Comparison of ENCODE assay signal across 27 cellular contexts in genomic region chr2:196331816-196332215, GRCh38.
DNase-seq lines count a peak whose midpoint lies in the region; ATAC-seq, FAIRE-seq and TF ChIP-seq lines count a peak whose summit lies in the region.
"Had no signal": no experiment of that assay in that cellular context is flagged by ENCODE, and none has a peak within 500 bp of the region (broad histone marks: within the 10 kb centered on the region; RNA-seq: fewer than 3 reads in every experiment).

No MANE protein-coding gene starts in this region.

- DNase-seq in Daoy (ENCODE audit: low read depth), result peak; percentile 13
- no peak for DNase-seq in H54 (ENCODE audit: insufficient read length, low spot score)
- DNase-seq in dermis blood vessel endothelial cell, result peak; percentile 78
- DNase-seq in activated T-cell treated with anti-CD3 and anti-CD28 coated beads, Interleukin-2, amount 50 U/mL, for 24 hours, result no peak
- no peak for DNase-seq in DMS 273 treated with DMSO at 0.1 percent for 48 hours (lab: John Stamatoyannopoulos, UW)
- DNase-seq in stimulated activated CD4-positive, alpha-beta T cell treated with anti-CD3 and anti-CD28 coated beads, Interleukin-2, amount 100 ng/mL, for 24 hours, result no peak
- DNase-seq: activated B cell treated with CpG ODN at 0.5 μM for 24 hours; activated CD4-positive, alpha-beta memory T cell treated with anti-CD3 and anti-CD28 coated beads, Interleukin-2, amount 10 ng/mL, durations not matched to agents 7 days and 5 days; activated naive CD4-positive, alpha-beta T cell; activated T-cell treated with anti-CD3 and anti-CD28 coated beads, Interleukin-2, amount 50 U/mL, for 1 hour; AML-193; aorta; DMS79; effector memory CD8-positive, alpha-beta T cell; H9; NCI-H1048; NCI-H2081; NK-92 treated with Interleukin-12 subunit alpha and Interleukin-12 subunit beta, amount 100 ng/mL, for 24 hours; SK-N-SH; stimulated activated CD4-positive, alpha-beta T cell treated with anti-CD3 and anti-CD28 coated beads, Interleukin-2, amount 100 ng/mL, for 48 hours had no signal

- TF ChIP-seq CTCF in neural cell (IDR thresholded peaks at IDR 0.05; ENCODE audit: poor library complexity, severe bottlenecking), result no peak

- H3K27ac ChIP-seq in neural cell (ENCODE audit: low read length), result no peak overlapping the region

- no peaks in the 10 kb centered on the region for H4K20me1 ChIP-seq in neural cell (ENCODE audit: insufficient read depth)

- peak; percentile 52 for FAIRE-seq in H54 (lab: Jason Lieb, UNC)
- FAIRE-seq: keratinocyte had no signal

- no peak for TF ChIP-seq EP300 in neural cell (conservative IDR thresholded peaks at IDR 0.05; ENCODE audit: poor library complexity, severe bottlenecking)

- H3K4me3 ChIP-seq in neural cell (ENCODE audit: low read length), result peak overlapping the region; percentile 4
- H3K4me3 ChIP-seq: skin epidermis had no signal

- H3K9ac ChIP-seq in neural cell (ENCODE audit: low read length), result no peak overlapping the region
- H3K9ac ChIP-seq: SK-N-SH had no signal

- no peak for TF ChIP-seq POLR2A in H54 (IDR thresholded peaks at IDR 0.05; ENCODE audit: low read depth, low read length)

- no peak overlapping the region for H2AFZ ChIP-seq in neural cell (ENCODE audit: low read depth, low read length)

- no peaks in the 10 kb centered on the region for H3K79me2 ChIP-seq in neural cell (replicated peaks; ENCODE audit: insufficient read depth, low read length)

- TF ChIP-seq RAD21 in neural cell (conservative IDR thresholded peaks at IDR 0.05), result no peak

- no peak overlapping the region for H3K27ac Mint-ChIP-seq in activated T-cell treated with anti-CD3 and anti-CD28 coated beads, Interleukin-2, amount 50 U/mL, for 24 hours
- H3K27ac Mint-ChIP-seq: activated B cell treated with CpG ODN at 0.5 μM for 24 hours; activated CD4-positive, alpha-beta memory T cell treated with anti-CD3 and anti-CD28 coated beads, Interleukin-2, amount 10 ng/mL, durations not matched to agents 7 days and 5 days; effector memory CD8-positive, alpha-beta T cell; H9; nephron; progenitor cell of endocrine pancreas; stimulated activated naive CD8-positive, alpha-beta T cell treated with anti-CD3 and anti-CD28 coated beads, Interleukin-15, Interleukin-2, amounts not matched to agents 100 ng/mL and 50 ng/mL, for 24 hours had no signal

- no peaks in the 10 kb centered on the region for H3K9me3 Mint-ChIP-seq in activated T-cell treated with anti-CD3 and anti-CD28 coated beads, Interleukin-2, amount 50 U/mL, for 24 hours
- H3K9me3 Mint-ChIP-seq: activated B cell treated with CpG ODN at 0.5 μM for 24 hours; activated CD4-positive, alpha-beta memory T cell treated with anti-CD3 and anti-CD28 coated beads, Interleukin-2, amount 10 ng/mL, durations not matched to agents 7 days and 5 days; effector memory CD8-positive, alpha-beta T cell; H9; nephron; stimulated activated naive CD8-positive, alpha-beta T cell treated with anti-CD3 and anti-CD28 coated beads, Interleukin-15, Interleukin-2, amounts not matched to agents 100 ng/mL and 50 ng/mL, for 24 hours had no signal

- no peaks in the 10 kb centered on the region for H3K27me3 ChIP-seq in neural cell (ENCODE audit: insufficient read depth, low read depth, low read length)

- no peak overlapping the region for H3K4me2 ChIP-seq in neural cell (ENCODE audit: low read length)
- H3K4me2 ChIP-seq: SK-N-SH had no signal

- H3K4me3 Mint-ChIP-seq in activated T-cell treated with anti-CD3 and anti-CD28 coated beads, Interleukin-2, amount 50 U/mL, for 24 hours, result no peak overlapping the region
- H3K4me3 Mint-ChIP-seq: activated B cell treated with CpG ODN at 0.5 μM for 24 hours; activated CD4-positive, alpha-beta memory T cell treated with anti-CD3 and anti-CD28 coated beads, Interleukin-2, amount 10 ng/mL, durations not matched to agents 7 days and 5 days; effector memory CD8-positive, alpha-beta T cell; H9; nephron; stimulated activated naive CD8-positive, alpha-beta T cell treated with anti-CD3 and anti-CD28 coated beads, Interleukin-15, Interleukin-2, amounts not matched to agents 100 ng/mL and 50 ng/mL, for 24 hours had no signal

- no peaks in the 10 kb centered on the region for H3K9me2 ChIP-seq in neural cell (ENCODE audit: insufficient read depth, low read length)
- H3K9me2 ChIP-seq: SK-N-SH had no signal

- no peaks in the 10 kb centered on the region for H3K36me3 Mint-ChIP-seq in activated T-cell treated with anti-CD3 and anti-CD28 coated beads, Interleukin-2, amount 50 U/mL, for 24 hours (ENCODE audit: low read depth)

- no peaks in the 10 kb centered on the region for H3F3A ChIP-seq in neural cell (ENCODE audit: insufficient read depth, low read length, poor library complexity, severe bottlenecking)

- H3K4me1 Mint-ChIP-seq in activated T-cell treated with anti-CD3 and anti-CD28 coated beads, Interleukin-2, amount 50 U/mL, for 24 hours (ENCODE audit: low read depth), result peaks cover 19% of the 10 kb centered on the region
- H3K4me1 Mint-ChIP-seq: H9 had no signal

- no peaks in the 10 kb centered on the region for H3K9me3 ChIP-seq in neural cell (ENCODE audit: low read length)
- H3K9me3 ChIP-seq: SK-N-SH had no signal

- no peak for ATAC-seq in GM18861 (IDR thresholded peaks at IDR 0.05; ENCODE audit: unreplicated experiment)
- ATAC-seq: effector memory CD8-positive, alpha-beta T cell had no signal

- no peaks in the 10 kb centered on the region for H3K27me3 Mint-ChIP-seq in activated T-cell treated with anti-CD3 and anti-CD28 coated beads, Interleukin-2, amount 50 U/mL, for 24 hours
- H3K27me3 Mint-ChIP-seq: activated B cell treated with CpG ODN at 0.5 μM for 24 hours; progenitor cell of endocrine pancreas; stimulated activated naive CD8-positive, alpha-beta T cell treated with anti-CD3 and anti-CD28 coated beads, Interleukin-15, Interleukin-2, amounts not matched to agents 100 ng/mL and 50 ng/mL, for 24 hours had no signal

- no peaks in the 10 kb centered on the region for H3K36me3 ChIP-seq in neural cell (ENCODE audit: insufficient read depth, low read length)

TF ChIP-seq in neural cell, 6 proteins besides CTCF, POLR2A, EP300 and RAD21:
- TF ChIP-seq POLR2AphosphoS5 (IDR thresholded peaks at IDR 0.05), result no peak
- TF ChIP-seq REST (IDR thresholded peaks at IDR 0.05; ENCODE audit: borderline replicate concordance), result no peak
- TF ChIP-seq TAF1 (IDR thresholded peaks at IDR 0.05; ENCODE audit: low read depth), result no peak
- TF ChIP-seq MXI1 (conservative IDR thresholded peaks at IDR 0.05; ENCODE audit: poor library complexity, severe bottlenecking), result no peak
- no peak for TF ChIP-seq EZH2 (IDR thresholded peaks at IDR 0.05; ENCODE audit: borderline replicate concordance, insufficient read depth, low read length, poor library complexity, severe bottlenecking)
- TF ChIP-seq SMC3 (conservative IDR thresholded peaks at IDR 0.05; ENCODE audit: poor library complexity), result no peak

Comparison
In these comparisons a context has a peak if more than half of its experiments do, and no peak if none do; other contexts are left out.
1. DNase-seq: peak in Daoy (single experiment) and dermis blood vessel endothelial cell (single experiment); none in H54 (single experiment), activated T-cell treated with anti-CD3 and anti-CD28 coated beads, Interleukin-2, amount 50 U/mL, for 24 hours (single experiment), DMS 273 treated with DMSO at 0.1 percent for 48 hours (single experiment) and stimulated activated CD4-positive, alpha-beta T cell treated with anti-CD3 and anti-CD28 coated beads, Interleukin-2, amount 100 ng/mL, for 24 hours (0 of 2).